In genomic region chr1:169902750-169903149, GRCh38 we compare ENCODE assay signal across 21 cellular contexts. TPM values are rescaled to one million over a fixed set of nuclear protein-coding genes. Genes with fewer than 3 reads are reported as not detected.
A peak's percentile ranks its signal among the peaks of the same experiment; 100 is the strongest.
DNase-seq lines count a peak whose midpoint lies in the region; ATAC-seq and TF ChIP-seq lines count a peak whose summit lies in the region.
"Had no signal": no experiment of that assay in that cellular context is flagged by ENCODE, and none has a peak within 500 bp of the region (broad histone marks: within the 10 kb centered on the region; RNA-seq: fewer than 3 reads in every experiment).

No MANE protein-coding gene starts in this region.

- no peaks in the 10 kb centered on the region for H3K36me3 ChIP-seq in GM23338 (ENCODE audit: insufficient read depth)
- H3K36me3 ChIP-seq: adrenal gland, transverse colon had no signal

- H3K4me3 Mint-ChIP-seq in CD4-positive, alpha-beta T cell = peak overlapping the region; percentile 2
- H3K4me3 Mint-ChIP-seq in GM23338 = no peak overlapping the region
- peak overlapping the region; percentile 29 for H3K4me3 Mint-ChIP-seq in activated naive CD8-positive, alpha-beta T cell treated with anti-CD3 and anti-CD28 coated beads, Interleukin-2, amount 10 ng/mL, durations not matched to agents 7 days and 5 days
- peak overlapping the region; percentile 26 to 77 (median 50) for H3K4me3 Mint-ChIP-seq in naive thymus-derived CD8-positive, alpha-beta T cell
- H3K4me3 Mint-ChIP-seq: activated T-helper 1 cell treated with anti-CD3 and anti-CD28 coated beads, Interleukin-12 subunit alpha, Interleukin-12 subunit beta, Interleukin-2, Interleukin-4 antibody, amounts not matched to agents 30 ng/mL and 10 ng/mL and 1 ng/mL, durations not matched to agents 14 hours and 24 hours and 36 hours had no signal

- TF ChIP-seq CTCF in CD4-positive, alpha-beta T cell (IDR thresholded peaks at IDR 0.05) = no peak
- no peak for TF ChIP-seq CTCF in GM23338 (conservative IDR thresholded peaks at IDR 0.05; ENCODE audit: low read depth in 2 of 2)

- no peaks in the 10 kb centered on the region for H3K36me3 Mint-ChIP-seq in CD4-positive, alpha-beta T cell (ENCODE audit: low read depth)
- no peaks in the 10 kb centered on the region for H3K36me3 Mint-ChIP-seq in GM23338 (ENCODE audit: low read depth)
- H3K36me3 Mint-ChIP-seq in activated naive CD8-positive, alpha-beta T cell treated with anti-CD3 and anti-CD28 coated beads, Interleukin-2, amount 10 ng/mL, durations not matched to agents 7 days and 5 days = no peaks in the 10 kb centered on the region
- H3K36me3 Mint-ChIP-seq in naive thymus-derived CD8-positive, alpha-beta T cell = peaks cover 0 to 2% (median 0%) of the 10 kb centered on the region in 3 donors

- POLR2A ChIA-PET in CD4-positive, alpha-beta T cell (lab: Charles Lee) = interaction anchor here (0.7 to 2.6 kb wide), 2 partner anchors 10 to 336 kb away, joined by 3 to 43 read pairs; partner anchors contain the start of gene SCYL3
- POLR2A ChIA-PET in activated naive CD8-positive, alpha-beta T cell treated with anti-CD3 and anti-CD28 coated beads, Interleukin-2, amount 10 ng/mL, durations not matched to agents 7 days and 5 days (lab: Charles Lee) = interaction anchor here (1.3 to 2.1 kb wide), 2 partner anchors 9 to 12 kb away, joined by 3 to 11 read pairs; partner anchors contain the start of gene SCYL3
- POLR2A ChIA-PET in naive thymus-derived CD8-positive, alpha-beta T cell (lab: Charles Lee) = interaction anchor here (4.0 kb wide), 1 partner anchor 9 kb away, joined by 25 read pairs; the partner anchor contains the start of gene SCYL3

- H3K4me1 ChIP-seq in GM23338 (ENCODE audit: insufficient read depth) = 0 out of 2 replicates have a peak, but pooled peaks cover 6% of the 10 kb centered on the region
- H3K4me1 ChIP-seq: adrenal gland had no signal

- intact Hi-C loops in CD4-positive, alpha-beta T cell (cut with DNase I, micrococcal nuclease) = no loop called here

- peak overlapping the region; percentile 47 for H3K27ac Mint-ChIP-seq in CD4-positive, alpha-beta T cell
- no peak overlapping the region for H3K27ac Mint-ChIP-seq in GM23338
- no peak overlapping the region for H3K27ac Mint-ChIP-seq in activated naive CD8-positive, alpha-beta T cell treated with anti-CD3 and anti-CD28 coated beads, Interleukin-2, amount 10 ng/mL, durations not matched to agents 7 days and 5 days
- H3K27ac Mint-ChIP-seq in naive thymus-derived CD8-positive, alpha-beta T cell = peak overlapping the region in 8 of 10 donors; percentile 2 to 81 (median 56)
- H3K27ac Mint-ChIP-seq: activated T-helper 1 cell treated with anti-CD3 and anti-CD28 coated beads, Interleukin-12 subunit alpha, Interleukin-12 subunit beta, Interleukin-2, Interleukin-4 antibody, amounts not matched to agents 30 ng/mL and 10 ng/mL and 1 ng/mL, durations not matched to agents 14 hours and 24 hours and 36 hours had no signal

- DNase-seq in CD4-positive, alpha-beta T cell = no peak
- DNase-seq in GM23338 (ENCODE audit: low spot score) (no peak), NCI-H524 treated with DMSO at 0.1 percent for 48 hours (lab: John Stamatoyannopoulos, UW) (no peak), erythroblast (lab: John Stamatoyannopoulos, UW) (no peak)
- no peak for DNase-seq in activated naive CD8-positive, alpha-beta T cell treated with anti-CD3 and anti-CD28 coated beads, Interleukin-2, amount 10 ng/mL, durations not matched to agents 7 days and 5 days
- no peak for DNase-seq in naive thymus-derived CD8-positive, alpha-beta T cell
- DNase-seq: activated CD4-positive, alpha-beta T cell treated with anti-CD3 and anti-CD28 coated beads for 1 hour; adrenal gland; COR-L47; DMS79; effector CD8-positive, alpha-beta T cell; GF-D8; islet precursor cell; NCI-H146; NK-92 treated with Interleukin-12 subunit alpha and Interleukin-12 subunit beta, amount 100 ng/mL, for 24 hours; PC-9; SHP77 treated with DMSO at 0.1 percent for 48 hours; transverse colon had no signal

- H3K9me3 Mint-ChIP-seq in CD4-positive, alpha-beta T cell = no peaks in the 10 kb centered on the region
- H3K9me3 Mint-ChIP-seq in GM23338 = no peaks in the 10 kb centered on the region
- H3K9me3 Mint-ChIP-seq in activated naive CD8-positive, alpha-beta T cell treated with anti-CD3 and anti-CD28 coated beads, Interleukin-2, amount 10 ng/mL, durations not matched to agents 7 days and 5 days = peaks cover 2% of the 10 kb centered on the region
- H3K9me3 Mint-ChIP-seq in naive thymus-derived CD8-positive, alpha-beta T cell = peaks cover 0 to 4% (median 0%) of the 10 kb centered on the region in 9 donors

- no peaks in the 10 kb centered on the region for H3K79me2 ChIP-seq in GM23338 (replicated peaks; ENCODE audit: insufficient read depth)

- no peaks in the 10 kb centered on the region for H3K9me3 ChIP-seq in CD4-positive, alpha-beta T cell (ENCODE audit: control insufficient read depth, low read length)
- H3K9me3 ChIP-seq: adrenal gland, transverse colon had no signal

- H3K27ac ChIP-seq in CD4-positive, alpha-beta T cell (ENCODE audit: low read depth, low read length) = no peak overlapping the region
- H3K27ac ChIP-seq in GM23338 (ENCODE audit: low read depth) = no peak overlapping the region
- H3K27ac ChIP-seq: adrenal gland, PC-9 had no signal

- H2AFZ ChIP-seq in GM23338 = peak overlapping the region; percentile 63; the same call in 1 of the 2 replicates
- H2AFZ ChIP-seq: PC-9 had no signal

- ATAC-seq in CD4-positive, alpha-beta T cell (ENCODE audit: poor library complexity) = no peak
- ATAC-seq in GM23338 (no peak), HG02763 (IDR thresholded peaks at IDR 0.05; ENCODE audit: unreplicated experiment) (no peak)
- ATAC-seq in activated naive CD8-positive, alpha-beta T cell treated with anti-CD3 and anti-CD28 coated beads, Interleukin-2, amount 10 ng/mL, durations not matched to agents 7 days and 5 days (ENCODE audit: low read depth) = no peak
- ATAC-seq in naive thymus-derived CD8-positive, alpha-beta T cell = peak in 1 of 2 donors; percentile 44
- ATAC-seq: K562 had no signal

- no peak overlapping the region for H3K4me2 ChIP-seq in GM23338
- H3K4me2 ChIP-seq: PC-9 had no signal

- no peaks in the 10 kb centered on the region for H3K27me3 ChIP-seq in CD4-positive, alpha-beta T cell (ENCODE audit: control insufficient read depth, insufficient read depth, low read length)
- no peaks in the 10 kb centered on the region for H3K27me3 ChIP-seq in GM23338 (ENCODE audit: insufficient read depth)
- H3K27me3 ChIP-seq: adrenal gland, transverse colon had no signal

- no peaks in the 10 kb centered on the region for H3K9me2 ChIP-seq in GM23338 (ENCODE audit: insufficient read depth)

- H3K27me3 Mint-ChIP-seq in CD4-positive, alpha-beta T cell = no peaks in the 10 kb centered on the region
- H3K27me3 Mint-ChIP-seq in GM23338 (ENCODE audit: insufficient read depth, low read depth, poor library complexity) = no peaks in the 10 kb centered on the region
- H3K27me3 Mint-ChIP-seq in activated naive CD8-positive, alpha-beta T cell treated with anti-CD3 and anti-CD28 coated beads, Interleukin-2, amount 10 ng/mL, durations not matched to agents 7 days and 5 days = peaks cover 18% of the 10 kb centered on the region
- peaks cover 0 to 5% (median 0%) of the 10 kb centered on the region in 5 donors for H3K27me3 Mint-ChIP-seq in naive thymus-derived CD8-positive, alpha-beta T cell

- peaks cover 33% of the 10 kb centered on the region for H3K4me1 Mint-ChIP-seq in CD4-positive, alpha-beta T cell (ENCODE audit: low read depth)
- H3K4me1 Mint-ChIP-seq in GM23338 = peaks cover 12% of the 10 kb centered on the region
- peaks cover 13% of the 10 kb centered on the region for H3K4me1 Mint-ChIP-seq in activated naive CD8-positive, alpha-beta T cell treated with anti-CD3 and anti-CD28 coated beads, Interleukin-2, amount 10 ng/mL, durations not matched to agents 7 days and 5 days
- peaks cover 14 to 31% (median 19%) of the 10 kb centered on the region in 4 donors for H3K4me1 Mint-ChIP-seq in naive thymus-derived CD8-positive, alpha-beta T cell

- no peak for TF ChIP-seq POLR2A in erythroblast (IDR thresholded peaks at IDR 0.05; ENCODE audit: low read length)

- CTCF ChIA-PET in CD4-positive, alpha-beta T cell (lab: Charles Lee) = no interaction called here

- no peak overlapping the region for H3K4me3 ChIP-seq in GM23338
- H3K4me3 ChIP-seq: adrenal gland, K562, PC-9, transverse colon had no signal

- no peaks in the 10 kb centered on the region for H3F3A ChIP-seq in GM23338 (replicated peaks; ENCODE audit: low read depth)

- H4K20me1 ChIP-seq in GM23338 (replicated peaks; ENCODE audit: insufficient read depth) = no peaks in the 10 kb centered on the region

TF ChIP-seq in GM23338, 12 proteins besides CTCF, POLR2A, EP300 and RAD21:
- TF ChIP-seq STAT1 (IDR thresholded peaks at IDR 0.05; ENCODE audit: unreplicated experiment) (no peak), ETS1 (IDR thresholded peaks at IDR 0.05) (no peak), EZH2phosphoT487 (IDR thresholded peaks at IDR 0.05; ENCODE audit: unreplicated experiment) (no peak)

RNA-seq across cellular contexts. Expression of gene SCYL3, which starts 9.1 kb away (rescaled TPM):
- 1 to 10 TPM; 3.5 to 3.6 TPM for total RNA-seq in CD4-positive, alpha-beta T cell
- total RNA-seq in GM23338 (2014; rRNA removed; shearing (Covaris generic)) = 6.1 and 6.8 TPM in 2 replicates
- 1.8 and 2.2 TPM in 2 replicates for polyA plus RNA-seq in GM23338 (2016; fragmentation: Nextera tagmentation; extraction: Ambion mirVana)
- 10 to 100 TPM; 15.6 to 19.2 TPM for total RNA-seq in activated naive CD8-positive, alpha-beta T cell treated with anti-CD3 and anti-CD28 coated beads, Interleukin-2, amount 10 ng/mL, durations not matched to agents 7 days and 5 days
- total RNA-seq in naive thymus-derived CD8-positive, alpha-beta T cell = 10 to 100 TPM; 18.0 to 19.9 TPM
- 10 to 100 TPM; 10.1 to 14.8 (median 14.7) TPM for polyA plus RNA-seq in naive thymus-derived CD8-positive, alpha-beta T cell

Comparison
In these comparisons a context has a peak if more than half of its experiments do, and no peak if none do; other contexts are left out.
1. H3K27ac Mint-ChIP-seq: peak in CD4-positive, alpha-beta T cell (single experiment) and naive thymus-derived CD8-positive, alpha-beta T cell (8 of 10); none in GM23338 (single experiment) and activated naive CD8-positive, alpha-beta T cell treated with anti-CD3 and anti-CD28 coated beads, Interleukin-2, amount 10 ng/mL, durations not matched to agents 7 days and 5 days (single experiment).